Comparison of ENCODE assay signal across 8 cellular contexts in genomic region chr17:76726766-76727718, GRCh38. TPM values are rescaled to one million over a fixed set of nuclear protein-coding genes. Genes with fewer than 3 reads are reported as not detected.
DNase-seq lines count a peak whose midpoint lies in the region; ATAC-seq and TF ChIP-seq lines count a peak whose summit lies in the region.

Gene METTL23 (plus strand): TSS chr17:76726839. CDS start chr17:76729711, 2,872 bp downstream.

- DNase-seq in NT2/D1 (ENCODE audit: low read depth, low spot score): peak; percentile 46
- peak; percentile 88 for DNase-seq in activated T-cell treated with anti-CD3 and anti-CD28 coated beads, Interleukin-2, amount 50 U/mL, for 24 hours
- DNase-seq in esophagus squamous epithelium (lab: John Stamatoyannopoulos, UW): no peak
- DNase-seq in natural killer cell: peak; percentile 91

- peak within 1 kb of the TSS; percentile 79 to 99 (median 88) for H3K4me3 ChIP-seq in BLaER1 treated with 17β-estradiol and CSF1 and Interleukin-3, amounts not matched to agents 10 nM and 100 nM
- peak within 1 kb of the TSS; percentile 95 for H3K4me3 ChIP-seq in NT2/D1 (ENCODE audit: insufficient read length, low read depth)
- peak within 1 kb of the TSS; percentile 74 to 94 (median 92) for H3K4me3 ChIP-seq in esophagus squamous epithelium

- H3K4me3 Mint-ChIP-seq in activated T-cell treated with anti-CD3 and anti-CD28 coated beads, Interleukin-2, amount 50 U/mL, for 24 hours: peak within 1 kb of the TSS; percentile 97
- peak within 1 kb of the TSS; percentile 98 for H3K4me3 Mint-ChIP-seq in natural killer cell

- H3K4me2 ChIP-seq in BLaER1 treated with 17β-estradiol and CSF1 and Interleukin-3, amounts not matched to agents 10 nM and 100 nM: peak within 1 kb of the TSS; percentile 87 to 99 (median 95)

- intact Hi-C loops in esophagus squamous epithelium (cut with DNase I) (no loop called here), natural killer cell (cut with micrococcal nuclease) (loop anchor here (1.0 to 5.0 kb wide), 3 partner anchors 8 to 945 kb away; partner anchors contain the start of gene UNK)

- peaks cover 59% of the 10 kb centered on the region for H3K4me1 Mint-ChIP-seq in activated T-cell treated with anti-CD3 and anti-CD28 coated beads, Interleukin-2, amount 50 U/mL, for 24 hours (ENCODE audit: low read depth)
- peaks cover 26 to 28% of the 10 kb centered on the region in 2 donors for H3K4me1 Mint-ChIP-seq in natural killer cell

- 2 to 3% methylated on average over 7 to 12 of the region's 72 CpGs for WGBS in esophagus squamous epithelium, 2 donors

- H3K27me3 Mint-ChIP-seq in activated T-cell treated with anti-CD3 and anti-CD28 coated beads, Interleukin-2, amount 50 U/mL, for 24 hours: no peaks in the 10 kb centered on the region
- H3K27me3 Mint-ChIP-seq in natural killer cell (ENCODE audit: low read depth in 2 of 2): no peaks in the 10 kb centered on the region

- H3K9me3 ChIP-seq in BLaER1 treated with 17β-estradiol and CSF1 and Interleukin-3, amounts not matched to agents 10 nM and 100 nM (replicated peaks in 1 of 11): no peaks in the 10 kb centered on the region
- H3K9me3 ChIP-seq in NT2/D1 (ENCODE audit: insufficient read depth, low read length) (no peaks in the 10 kb centered on the region), esophagus squamous epithelium (no peaks in the 10 kb centered on the region)

- H3K4me1 ChIP-seq in BLaER1 treated with 17β-estradiol and CSF1 and Interleukin-3, amounts not matched to agents 10 nM and 100 nM: peaks cover 70 to 81% (median 75%) of the 10 kb centered on the region in 10 experiments
- H3K4me1 ChIP-seq in NT2/D1 (ENCODE audit: insufficient read depth, insufficient read length) (peaks cover 2% of the 10 kb centered on the region), esophagus squamous epithelium (peaks cover 22 to 86% (median 43%) of the 10 kb centered on the region in 3 donors)

- H3K36me3 Mint-ChIP-seq in activated T-cell treated with anti-CD3 and anti-CD28 coated beads, Interleukin-2, amount 50 U/mL, for 24 hours (ENCODE audit: low read depth): peaks cover 94% of the 10 kb centered on the region
- H3K36me3 Mint-ChIP-seq in natural killer cell: peaks cover 1% of the 10 kb centered on the region

- peak; percentile 49 to 84 (median 76) for TF ChIP-seq CTCF in esophagus squamous epithelium (IDR thresholded peaks at IDR 0.05)
- TF ChIP-seq CTCF in natural killer cell (IDR thresholded peaks at IDR 0.05): peak; percentile 53
- no peak for TF ChIP-seq CTCF in subcutaneous adipose tissue (IDR thresholded peaks at IDR 0.05; ENCODE audit: low read depth)

- H3K36me3 ChIP-seq in BLaER1 treated with 17β-estradiol and CSF1 and Interleukin-3, amounts not matched to agents 10 nM and 100 nM: peaks cover 45 to 62% (median 57%) of the 10 kb centered on the region in 11 experiments
- H3K36me3 ChIP-seq in NT2/D1 (ENCODE audit: insufficient read depth, insufficient read length, low read length) (peaks cover 48% of the 10 kb centered on the region), esophagus squamous epithelium (peaks cover 4 to 60% (median 19%) of the 10 kb centered on the region in 3 donors)

- ATAC-seq in GM19035 (IDR thresholded peaks at IDR 0.05; ENCODE audit: unreplicated experiment) (peak; percentile 54), HG03354 (IDR thresholded peaks at IDR 0.05; ENCODE audit: poor library complexity, severe bottlenecking, unreplicated experiment) (peak; percentile 44), natural killer cell (peak; percentile 72 to 89 (median 73))

- H3K27ac ChIP-seq in BLaER1 treated with 17β-estradiol and CSF1 and Interleukin-3, amounts not matched to agents 10 nM and 100 nM: peak within 1 kb of the TSS; percentile 84 to 99 (median 97)
- H3K27ac ChIP-seq in esophagus squamous epithelium: peak within 1 kb of the TSS; percentile 97 to 100 (median 100)

- H3K9me3 Mint-ChIP-seq in activated T-cell treated with anti-CD3 and anti-CD28 coated beads, Interleukin-2, amount 50 U/mL, for 24 hours: no peaks in the 10 kb centered on the region
- H3K9me3 Mint-ChIP-seq in natural killer cell: no peaks in the 10 kb centered on the region

- no peak for TF ChIP-seq POLR2A in esophagus squamous epithelium (IDR thresholded peaks at IDR 0.05)

- H4K20me1 ChIP-seq in BLaER1 treated with 17β-estradiol and CSF1 and Interleukin-3, amounts not matched to agents 10 nM and 100 nM: peaks cover 35 to 91% (median 71%) of the 10 kb centered on the region in 11 experiments; a peak in 21 of 22 replicates

- H3K9ac ChIP-seq in BLaER1 treated with 17β-estradiol and CSF1 and Interleukin-3, amounts not matched to agents 10 nM and 100 nM: peak within 1 kb of the TSS; percentile 86 to 99 (median 96)
- H3K9ac ChIP-seq in NT2/D1 (ENCODE audit: insufficient read length, low read depth): peak within 1 kb of the TSS; percentile 99

- H3K27me3 ChIP-seq in BLaER1 treated with 17β-estradiol and CSF1 and Interleukin-3, amounts not matched to agents 10 nM and 100 nM: no peaks in the 10 kb centered on the region
- no peaks in the 10 kb centered on the region for H3K27me3 ChIP-seq in NT2/D1 (ENCODE audit: insufficient read depth, insufficient read length)
- H3K27me3 ChIP-seq in esophagus squamous epithelium: no peaks in the 10 kb centered on the region

- peak within 1 kb of the TSS; percentile 99 for H3K27ac Mint-ChIP-seq in activated T-cell treated with anti-CD3 and anti-CD28 coated beads, Interleukin-2, amount 50 U/mL, for 24 hours
- H3K27ac Mint-ChIP-seq in natural killer cell: peak within 1 kb of the TSS; percentile 94 to 100

RNA-seq across cellular contexts. Expression of gene METTL23, which starts in this region (rescaled TPM):
- total RNA-seq in esophagus squamous epithelium (10 to 100 TPM; 14.6 to 33.0 (median 24.7) TPM), natural killer cell (10 to 100 TPM; 31.9 to 57.7 (median 34.2) TPM), subcutaneous adipose tissue (10 to 100 TPM; 23.7 to 56.4 (median 31.2) TPM)
